In genomic region chr10:92886334-92886961, GRCh38 we compare ENCODE assay signal across 21 cellular contexts. TPM values are rescaled to one million over a fixed set of nuclear protein-coding genes. Genes with fewer than 3 reads are reported as not detected.
DNase-seq lines count a peak whose midpoint lies in the region; ATAC-seq and TF ChIP-seq lines count a peak whose summit lies in the region.
"Had no signal": no experiment of that assay in that cellular context is flagged by ENCODE, and none has a peak within 500 bp of the region (broad histone marks: within the 10 kb centered on the region; RNA-seq: fewer than 3 reads in every experiment).

No MANE protein-coding gene starts in this region.

- H2BK15ac ChIP-seq in IMR-90 (ENCODE audit: low read depth, low read length): no peak overlapping the region

- intact Hi-C loops in IMR-90 (cut with micrococcal nuclease) (no loop called here), esophagus squamous epithelium (cut with DNase I) (no loop called here)

- TF ChIP-seq CTCF in IMR-90 (conservative IDR thresholded peaks at IDR 0.05; ENCODE audit: low read depth, low read length) (no peak), choroid plexus epithelial cell (conservative IDR thresholded peaks at IDR 0.05; ENCODE audit: low read depth, low read length) (no peak), esophagus squamous epithelium (IDR thresholded peaks at IDR 0.05) (no peak)

- H3K4me2 ChIP-seq in IMR-90 (ENCODE audit: low read depth, low read length): no peak overlapping the region

- no peak overlapping the region for H3K9ac ChIP-seq in IMR-90 (ENCODE audit: low read depth, low read length)

- peaks cover 3% of the 10 kb centered on the region; the same call in 1 of the 2 replicates for H4K20me1 ChIP-seq in IMR-90 (ENCODE audit: insufficient read depth, low read length)

- no peak for TF ChIP-seq POLR2A in IMR-90 (IDR thresholded peaks at IDR 0.05; ENCODE audit: low read depth, low read length)
- TF ChIP-seq POLR2A in esophagus squamous epithelium (IDR thresholded peaks at IDR 0.05): no peak

- H3K4ac ChIP-seq in IMR-90 (ENCODE audit: low read depth, low read length): no peak overlapping the region

- DNase-seq in Caki2 (ENCODE audit: low read depth) (peak; percentile 87), IMR-90 (peak; percentile 58), choroid plexus epithelial cell (ENCODE audit: low read depth) (peak; percentile 37), lung microvascular endothelial cell (ENCODE audit: low read depth in 2 of 2) (peak; percentile 12 to 37), NCI-H146 (lab: John Stamatoyannopoulos, UW) (no peak), esophagus squamous epithelium (lab: John Stamatoyannopoulos, UW) (no peak), SHP77 treated with DMSO at 0.1 percent for 48 hours (lab: John Stamatoyannopoulos, UW) (no peak), HT-29 (ENCODE audit: low spot score) (no peak)
- DNase-seq: activated CD8-positive, alpha-beta memory T cell treated with anti-CD3 and anti-CD28 coated beads, Interleukin-2, amount 50 U/mL, for 48 hours; activated effector memory CD4-positive, alpha-beta T cell treated with Interleukin-2 at 50 U/mL for 16 hours; caudate nucleus; DMS153; foreskin fibroblast; hypothalamus; kidney; NCI-H1105; NCI-H2107; NCI-H524; SIG-M5; T-cell had no signal

- no peak overlapping the region for H3K18ac ChIP-seq in IMR-90 (ENCODE audit: low read depth, low read length)

- no peak for TF ChIP-seq RAD21 in IMR-90 (IDR thresholded peaks at IDR 0.05; ENCODE audit: low read length)

- peak overlapping the region; percentile 16; the same call in 1 of the 2 replicates for H3K23ac ChIP-seq in IMR-90 (ENCODE audit: low read depth, low read length)

- H3K27ac ChIP-seq in IMR-90 (ENCODE audit: insufficient read depth, low read length) (no peak overlapping the region), esophagus squamous epithelium (no peak overlapping the region)
- H3K27ac ChIP-seq: thoracic aorta had no signal

- no peak overlapping the region for H2AK9ac ChIP-seq in IMR-90 (replicated peaks; ENCODE audit: low read depth, low read length, poor library complexity)

- H2BK5ac ChIP-seq in IMR-90 (ENCODE audit: low read depth, low read length, poor library complexity, severe bottlenecking): no peak overlapping the region

- H3K79me1 ChIP-seq in IMR-90 (ENCODE audit: low read depth in 1 of 2, low read length in 2 of 2): peaks cover 8 to 18% of the 10 kb centered on the region in 2 experiments

- no peaks in the 10 kb centered on the region for H3K4me1 ChIP-seq in IMR-90 (ENCODE audit: control insufficient read depth, insufficient read depth, low read length)
- H3K4me1 ChIP-seq in esophagus squamous epithelium: no peaks in the 10 kb centered on the region

- no peaks in the 10 kb centered on the region for H3K36me3 ChIP-seq in IMR-90 (ENCODE audit: control insufficient read depth, insufficient read depth, low read length)
- H3K36me3 ChIP-seq in esophagus squamous epithelium: no peaks in the 10 kb centered on the region
- H3K36me3 ChIP-seq: thoracic aorta had no signal

- no TSS peak for BruUV-seq in IMR-90 (replicated peaks; lab: Mats Ljungman, UMichigan)

- no peak overlapping the region for H2AK5ac ChIP-seq in IMR-90 (ENCODE audit: low read depth, low read length)

- no peaks in the 10 kb centered on the region for H3K9me1 ChIP-seq in IMR-90 (ENCODE audit: insufficient read depth, low read length)

- H3K27me3 ChIP-seq in IMR-90 (ENCODE audit: control insufficient read depth, insufficient read depth, low read length) (no peaks in the 10 kb centered on the region), esophagus squamous epithelium (no peaks in the 10 kb centered on the region)

- H3K4me3 ChIP-seq in IMR-90 (ENCODE audit: insufficient read depth, low read depth, low read length) (no peak overlapping the region), choroid plexus epithelial cell (ENCODE audit: low read depth, low read length) (no peak overlapping the region), esophagus squamous epithelium (no peak overlapping the region)
- H3K4me3 ChIP-seq: thoracic aorta had no signal

- ATAC-seq in IMR-90 (ENCODE audit: low read depth): peak; percentile 48; the same call in 1 of the 2 replicates
- ATAC-seq: T-cell had no signal

- H2BK20ac ChIP-seq in IMR-90 (ENCODE audit: low read depth, low read length): no peak overlapping the region

- CTCF ChIA-PET in IMR-90 (lab: Yijun Ruan, JAX): interaction anchor here (2.6 kb wide), 1 partner anchor 79 kb away, joined by 7 read pairs; no protein-coding TSS in a partner anchor

- no peak overlapping the region for H3K56ac ChIP-seq in IMR-90 (ENCODE audit: extremely low read depth, insufficient read depth, low read length)

- H3K9me3 ChIP-seq in IMR-90 (ENCODE audit: control insufficient read depth, insufficient read depth, low read length): no peaks in the 10 kb centered on the region
- H3K9me3 ChIP-seq in esophagus squamous epithelium: no peaks in the 10 kb centered on the region
- H3K9me3 ChIP-seq: thoracic aorta had no signal

- H4K5ac ChIP-seq in IMR-90 (ENCODE audit: low read depth, low read length): no peak overlapping the region

- no CpG with 5 or more reads among the region's 1 CpG for WGBS in IMR-90 (ENCODE audit: extremely low coverage in 2 of 2, insufficient read length in 1 of 2), 2 experiments
- WGBS in esophagus squamous epithelium, 2 donors: 89 to 100% methylated on average over 1 of the region's 1 CpG

- no peak overlapping the region for H2BK120ac ChIP-seq in IMR-90 (ENCODE audit: low read depth, low read length)

- H2AFZ ChIP-seq in IMR-90 (replicated peaks; ENCODE audit: low read length, poor library complexity): no peak overlapping the region

- dilution Hi-C loops in IMR-90 (cut with HindIII; ENCODE audit: low sequenced_read_pairs, unreplicated experiment): no loop called here

- in situ Hi-C loops in Caki2 (cut with HindIII; ENCODE audit: low pct_unique_long_range_greater_than_20kb, low sequenced_read_pairs): no loop called here
- in situ Hi-C loops in IMR-90 (cut with MboI; ENCODE audit: low sequenced_read_pairs): loop anchor here (25.0 kb wide), 2 partner anchors 426 to 626 kb away; no protein-coding TSS in a partner anchor

- no peak overlapping the region for H3K14ac ChIP-seq in IMR-90 (replicated peaks; ENCODE audit: low read depth, low read length)

- H4K8ac ChIP-seq in IMR-90 (ENCODE audit: low read depth in 2 of 2, low read length in 2 of 2): no peak overlapping the region

- POLR2A ChIA-PET in IMR-90 (lab: Charles Lee; ENCODE audit: unreplicated experiment): interaction anchor here (0.6 kb wide), 1 partner anchor 9 kb away, joined by 7 read pairs; no protein-coding TSS in a partner anchor

- no peak overlapping the region for H4K91ac ChIP-seq in IMR-90 (ENCODE audit: insufficient read depth, low read depth, low read length)

TF ChIP-seq in IMR-90, 13 proteins besides CTCF, POLR2A, EP300 and RAD21:
- no peak for TF ChIP-seq MAFK (IDR thresholded peaks at IDR 0.05; ENCODE audit: low read depth, low read length)
- no peak for TF ChIP-seq MXI1 (IDR thresholded peaks at IDR 0.05; ENCODE audit: borderline replicate concordance, low read depth, low read length)
- TF ChIP-seq RFX5 (IDR thresholded peaks at IDR 0.05; ENCODE audit: low read depth, low read length): no peak
- no peak for TF ChIP-seq CHD1 (IDR thresholded peaks at IDR 0.05; ENCODE audit: low read depth, low read length)

RNA-seq across cellular contexts. Expression of gene EXOC6, which starts 38.1 kb away (rescaled TPM):
- total RNA-seq in Caki2 (2014; rRNA removed; shearing (Covaris generic); ENCODE audit: low replicate concordance): 5.3 and 9.0 TPM in 2 replicates
- total RNA-seq in IMR-90 (2012; rRNA removed) (11.5 and 29.2 TPM in 2 replicates), lung microvascular endothelial cell (201 and 390 TPM in 2 replicates), esophagus squamous epithelium (1 to 10 TPM; 1.3 to 9.5 (median 5.6) TPM)
- polyA plus RNA-seq in IMR-90 (2012; rRNA removed): 3.8 and 4.5 TPM in 2 replicates
- 0.80 and 1.0 TPM in 2 replicates for polyA plus RNA-seq in IMR-90 (2012; cell fraction: cytosol; rRNA removed)
- polyA plus RNA-seq in IMR-90 (2012; cell fraction: nucleus; rRNA removed; ENCODE audit: low replicate concordance): 0.49 and 4.0 TPM in 2 replicates
- 10.7 and 27.5 TPM in 2 replicates for total RNA-seq in HT-29 (2014; rRNA removed; shearing (Covaris generic))

Comparison
In these comparisons a context has a peak if more than half of its experiments do, and no peak if none do; other contexts are left out.
1. DNase-seq: peak in Caki2 (single experiment), IMR-90 (single experiment), choroid plexus epithelial cell (single experiment) and lung microvascular endothelial cell (2 of 2); none in NCI-H146 (single experiment), esophagus squamous epithelium (single experiment), SHP77 treated with DMSO at 0.1 percent for 48 hours (single experiment) and HT-29 (single experiment).